25 cellular contexts compared by ENCODE assay signal in the genomic region with DNA sequence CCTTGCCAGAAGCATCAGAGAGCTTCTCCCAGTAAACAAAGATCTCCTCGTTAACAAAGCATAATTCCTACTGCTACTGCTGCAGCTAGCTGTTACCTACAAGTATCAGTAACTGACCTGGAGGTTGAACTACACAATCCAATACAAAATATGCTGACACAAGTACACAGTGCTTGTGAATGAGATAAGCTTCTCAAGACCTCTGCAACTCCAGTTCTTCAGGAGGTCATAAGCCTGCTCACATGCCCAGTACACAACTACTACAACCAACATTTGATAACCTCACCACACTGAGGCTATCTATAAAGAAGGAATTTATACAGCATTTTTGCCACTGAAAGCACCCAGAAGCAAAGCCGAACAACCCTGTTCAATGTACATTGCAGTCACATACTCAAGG.
A peak's percentile ranks its signal among the peaks of the same experiment; 100 is the strongest.
DNase-seq lines count a peak whose midpoint lies in the region; ATAC-seq, FAIRE-seq and TF ChIP-seq lines count a peak whose summit lies in the region.
"Had no signal": no experiment of that assay in that cellular context is flagged by ENCODE, and none has a peak within 500 bp of the region (broad histone marks: within the 10 kb centered on the region; RNA-seq: fewer than 3 reads in every experiment).

No MANE protein-coding gene starts in this region.

- H3K4me3 ChIP-seq in GM23338, result no peak overlapping the region
- no peak overlapping the region for H3K4me3 ChIP-seq in H1 (ENCODE audit: extremely low read depth in 1 of 4, insufficient read depth in 2 of 4, low read depth in 3 of 4, low read length in 4 of 4)
- no peak overlapping the region for H3K4me3 ChIP-seq in naive thymus-derived CD4-positive, alpha-beta T cell (ENCODE audit: low read length)
- H3K4me3 ChIP-seq: A549; BLaER1 treated with 17β-estradiol and CSF1 and Interleukin-3, amounts not matched to agents 10 nM and 100 nM had no signal

- H2BK5ac ChIP-seq in H1 (ENCODE audit: low read depth, low read length), result no peak overlapping the region

- no peaks in the 10 kb centered on the region for H3K27me3 ChIP-seq in GM23338 (ENCODE audit: insufficient read depth)
- no peaks in the 10 kb centered on the region for H3K27me3 ChIP-seq in H1 (replicated peaks in 1 of 4; ENCODE audit: control insufficient read depth in 3 of 4, extremely low read depth in 1 of 4, insufficient read depth in 3 of 4, low read length in 3 of 4)
- H3K27me3 ChIP-seq in naive thymus-derived CD4-positive, alpha-beta T cell (ENCODE audit: control insufficient read depth in 2 of 2, insufficient read depth in 2 of 2, low read length in 2 of 2), result no peaks in the 10 kb centered on the region
- H3K27me3 ChIP-seq: BE2C; BLaER1 treated with 17β-estradiol and CSF1 and Interleukin-3, amounts not matched to agents 10 nM and 100 nM had no signal

- TF ChIP-seq POLR2A in H1 (IDR thresholded peaks at IDR 0.05; ENCODE audit: control extremely low read depth in 1 of 2, low read depth in 2 of 2, low read length in 2 of 2), result no peak

- H3K4me1 ChIP-seq in GM23338 (ENCODE audit: insufficient read depth) (peaks cover 14% of the 10 kb centered on the region; the same call in 1 of the 2 replicates), H1 (replicated peaks in 1 of 4; ENCODE audit: control insufficient read depth in 3 of 4, insufficient read depth in 4 of 4, low read length in 3 of 4) (no peaks in the 10 kb centered on the region)
- H3K4me1 ChIP-seq in naive thymus-derived CD4-positive, alpha-beta T cell (ENCODE audit: control insufficient read depth in 2 of 2, insufficient read depth in 2 of 2, low read length in 2 of 2), result no peaks in the 10 kb centered on the region
- H3K4me1 ChIP-seq: A549; BE2C; BLaER1 treated with 17β-estradiol and CSF1 and Interleukin-3, amounts not matched to agents 10 nM and 100 nM had no signal

- no peaks in the 10 kb centered on the region for H3K79me1 ChIP-seq in H1 (ENCODE audit: low read depth, low read length)

- peak overlapping the region; percentile 95; the same call in 1 of the 2 replicates for H2AFZ ChIP-seq in GM23338
- peak overlapping the region; percentile 55; the same call in 1 of the 2 replicates for H2AFZ ChIP-seq in H1 (ENCODE audit: low read length)

- no peak for DNase-seq in GM23338 (ENCODE audit: low spot score)
- DNase-seq in OCI-M1 (lab: John Stamatoyannopoulos, UW), result peak; percentile 16
- no peak for DNase-seq in H1 (ENCODE audit: low read depth in 1 of 2, low spot score in 2 of 2)
- DNase-seq in SW480 (ENCODE audit: low spot score), result no peak
- no peak for DNase-seq in naive thymus-derived CD4-positive, alpha-beta T cell
- no peak for DNase-seq in SKM-1 treated with dmso at 0.1 percent for 144 hours (lab: John Stamatoyannopoulos, UW; ENCODE audit: unreplicated experiment)
- DNase-seq: 8988T; ACHN; AML-193; BE2C; Calu3; CD4-positive, alpha-beta T cell; CD8-positive, alpha-beta memory T cell; COR-L47; DMS53; DMS79 treated with DMSO at 0.1 percent for 48 hours; GF-D8; GOT3; H7; HCEC 1CT had no signal

- H3K27ac ChIP-seq in GM23338 (ENCODE audit: low read depth) (no peak overlapping the region), H1 (ENCODE audit: low read depth, low read length) (no peak overlapping the region)
- no peak overlapping the region for H3K27ac ChIP-seq in naive thymus-derived CD4-positive, alpha-beta T cell (ENCODE audit: low read depth, low read length)
- H3K27ac ChIP-seq: A549; BLaER1 treated with 17β-estradiol and CSF1 and Interleukin-3, amounts not matched to agents 10 nM and 100 nM had no signal

- H3K4me2 ChIP-seq in GM23338, result no peak overlapping the region
- H3K4me2 ChIP-seq in H1 (ENCODE audit: insufficient read depth in 1 of 2, low read depth in 2 of 2, low read length in 2 of 2), result no peak overlapping the region
- H3K4me2 ChIP-seq: A549; BLaER1 treated with 17β-estradiol and CSF1 and Interleukin-3, amounts not matched to agents 10 nM and 100 nM had no signal

- H4K5ac ChIP-seq in H1 (ENCODE audit: insufficient read length, low read depth, low read length), result no peak overlapping the region

- ATAC-seq in GM23338, result no peak
- no peak for ATAC-seq in naive thymus-derived CD4-positive, alpha-beta T cell
- ATAC-seq: A549 had no signal

- TF ChIP-seq EP300 in H1 (IDR thresholded peaks at IDR 0.05; ENCODE audit: borderline replicate concordance in 1 of 2, low read depth in 2 of 2, low read length in 2 of 2), result no peak

- H3F3A ChIP-seq in GM23338 (replicated peaks; ENCODE audit: low read depth), result no peaks in the 10 kb centered on the region

- H3K79me2 ChIP-seq in GM23338 (replicated peaks; ENCODE audit: insufficient read depth) (no peaks in the 10 kb centered on the region), H1 (ENCODE audit: control insufficient read depth in 1 of 2, insufficient read depth in 2 of 2, low read length in 2 of 2) (no peaks in the 10 kb centered on the region)

- H3K36me3 ChIP-seq in GM23338 (ENCODE audit: insufficient read depth), result no peaks in the 10 kb centered on the region
- no peaks in the 10 kb centered on the region for H3K36me3 ChIP-seq in H1 (ENCODE audit: control insufficient read depth in 2 of 4, insufficient read depth in 4 of 4, low read length in 3 of 4)
- no peaks in the 10 kb centered on the region for H3K36me3 ChIP-seq in naive thymus-derived CD4-positive, alpha-beta T cell (ENCODE audit: control insufficient read depth in 2 of 3, insufficient read depth in 3 of 3, low read length in 3 of 3)
- H3K36me3 ChIP-seq: BE2C; BLaER1 treated with 17β-estradiol and CSF1 and Interleukin-3, amounts not matched to agents 10 nM and 100 nM had no signal

- no peaks in the 10 kb centered on the region for H3K36me3 Mint-ChIP-seq in GM23338 (ENCODE audit: low read depth)
- H3K36me3 Mint-ChIP-seq in naive thymus-derived CD4-positive, alpha-beta T cell, result no peaks in the 10 kb centered on the region
- H3K36me3 Mint-ChIP-seq: CD14-positive monocyte; CD8-positive, alpha-beta memory T cell had no signal

- H3K9me2 ChIP-seq in GM23338 (ENCODE audit: insufficient read depth), result no peaks in the 10 kb centered on the region

- H3K14ac ChIP-seq in H1 (ENCODE audit: insufficient read length), result no peak overlapping the region

- peaks cover 15% of the 10 kb centered on the region for H3K4me1 Mint-ChIP-seq in GM23338
- peaks cover 0 to 1% (median 0%) of the 10 kb centered on the region in 7 donors for H3K4me1 Mint-ChIP-seq in naive thymus-derived CD4-positive, alpha-beta T cell
- H3K4me1 Mint-ChIP-seq: CD14-positive monocyte; CD8-positive, alpha-beta memory T cell had no signal

- FAIRE-seq in H1 (lab: Jason Lieb, UNC), result no peak
- FAIRE-seq: A549, GM12891, GM18507 had no signal

- no peak overlapping the region for H2BK120ac ChIP-seq in H1 (replicated peaks; ENCODE audit: low read depth, low read length)

- no peak overlapping the region for H3K4me3 Mint-ChIP-seq in GM23338
- H3K4me3 Mint-ChIP-seq in naive thymus-derived CD4-positive, alpha-beta T cell, result no peak overlapping the region
- H3K4me3 Mint-ChIP-seq: CD14-positive monocyte; CD4-positive, alpha-beta T cell; CD8-positive, alpha-beta memory T cell had no signal

- H2AK5ac ChIP-seq in H1 (ENCODE audit: low read depth, low read length), result no peak overlapping the region

- TF ChIP-seq CTCF in GM23338 (conservative IDR thresholded peaks at IDR 0.05; ENCODE audit: low read depth in 2 of 2) (no peak), H1 (IDR thresholded peaks at IDR 0.05; ENCODE audit: control extremely low read depth in 1 of 3, insufficient read depth in 1 of 3, low read depth in 1 of 3, low read length in 3 of 3) (no peak)

- no peak overlapping the region for H3K9ac ChIP-seq in H1 (replicated peaks in 1 of 4; ENCODE audit: extremely low read depth in 1 of 4, low read depth in 3 of 4, low read length in 3 of 4)
- H3K9ac ChIP-seq: BLaER1 treated with 17β-estradiol and CSF1 and Interleukin-3, amounts not matched to agents 10 nM and 100 nM had no signal

- H4K20me1 ChIP-seq in GM23338 (replicated peaks; ENCODE audit: insufficient read depth) (no peaks in the 10 kb centered on the region), H1 (replicated peaks in 1 of 2; ENCODE audit: control insufficient read depth in 1 of 2, insufficient read depth in 2 of 2, low read length in 2 of 2) (no peaks in the 10 kb centered on the region)
- H4K20me1 ChIP-seq: BLaER1 treated with 17β-estradiol and CSF1 and Interleukin-3, amounts not matched to agents 10 nM and 100 nM had no signal

- H3K27ac Mint-ChIP-seq in GM23338, result no peak overlapping the region
- H3K27ac Mint-ChIP-seq in naive thymus-derived CD4-positive, alpha-beta T cell, result no peak overlapping the region
- H3K27ac Mint-ChIP-seq: CD14-positive monocyte; CD4-positive, alpha-beta T cell; CD8-positive, alpha-beta memory T cell had no signal

- no peaks in the 10 kb centered on the region for H3K27me3 Mint-ChIP-seq in GM23338 (ENCODE audit: insufficient read depth, low read depth, poor library complexity)
- H3K27me3 Mint-ChIP-seq in naive thymus-derived CD4-positive, alpha-beta T cell, result peaks cover 3 to 15% (median 8%) of the 10 kb centered on the region in 5 donors

- H3K23me2 ChIP-seq in H1 (ENCODE audit: low read depth, low read length), result no peaks in the 10 kb centered on the region

- no peaks in the 10 kb centered on the region for H3K9me3 ChIP-seq in H1 (ENCODE audit: insufficient read depth in 2 of 2, low read depth in 1 of 2, low read length in 1 of 2)
- no peaks in the 10 kb centered on the region for H3K9me3 ChIP-seq in naive thymus-derived CD4-positive, alpha-beta T cell (ENCODE audit: control insufficient read depth in 2 of 3, low read length in 3 of 3)
- H3K9me3 ChIP-seq: A549; BE2C; BLaER1 treated with 17β-estradiol and CSF1 and Interleukin-3, amounts not matched to agents 10 nM and 100 nM had no signal

- H2BK15ac ChIP-seq in H1 (ENCODE audit: low read length), result no peak overlapping the region

- CTCF ChIA-PET in H1 (lab: Charles Lee; ENCODE audit: partially characterized antibody), result interaction anchor here (0.6 to 3.4 kb wide), 7 partner anchors 10 to 343 kb away, joined by 3 to 11 read pairs (median 4); no protein-coding TSS in a partner anchor
- CTCF ChIA-PET in naive thymus-derived CD4-positive, alpha-beta T cell (lab: Charles Lee), result no interaction called here

- H4K91ac ChIP-seq in H1 (replicated peaks; ENCODE audit: insufficient read length, low read length), result no peak overlapping the region

- no peak overlapping the region for H2BK20ac ChIP-seq in H1 (ENCODE audit: low read length)

- H3K4ac ChIP-seq in H1 (replicated peaks; ENCODE audit: insufficient read length, low read depth, low read length), result no peak overlapping the region

- no peak overlapping the region for H4K8ac ChIP-seq in H1 (ENCODE audit: extremely low read depth, insufficient read depth, low read length)

- 97% methylated on average over 2 of the region's 2 CpGs; no CpG with 5 or more reads in 1 of the 2 experiments for WGBS in H1 (ENCODE audit: extremely low coverage in 1 of 2, insufficient coverage in 1 of 2, insufficient read length in 1 of 2, insufficient replicate concordance in 2 of 2, low coverage in 1 of 2, low lambda C conversion rate in 2 of 2, missing lambda C conversion rate in 1 of 2), 2 experiments

- POLR2A ChIA-PET in H1 (lab: Charles Lee; ENCODE audit: partially characterized antibody), result no interaction called here
- POLR2A ChIA-PET in naive thymus-derived CD4-positive, alpha-beta T cell (lab: Charles Lee), result no interaction called here

- H3K56ac ChIP-seq in H1 (replicated peaks; ENCODE audit: insufficient read length, low read depth, low read length), result no peak overlapping the region

- no peak overlapping the region for H2BK12ac ChIP-seq in H1 (ENCODE audit: low read depth, low read length)

- no peaks in the 10 kb centered on the region for H3K9me3 Mint-ChIP-seq in GM23338
- peaks cover 0 to 9% (median 0%) of the 10 kb centered on the region in 11 donors for H3K9me3 Mint-ChIP-seq in naive thymus-derived CD4-positive, alpha-beta T cell
- H3K9me3 Mint-ChIP-seq: CD4-positive, alpha-beta T cell; CD8-positive, alpha-beta memory T cell had no signal

- H3K18ac ChIP-seq in H1 (ENCODE audit: extremely low read depth, low read length), result no peak overlapping the region

- intact Hi-C loops in naive thymus-derived CD4-positive, alpha-beta T cell (cut with micrococcal nuclease), result no loop called here

- no peak overlapping the region for H3K23ac ChIP-seq in H1 (ENCODE audit: insufficient read length)

- TF ChIP-seq RAD21 in H1 (IDR thresholded peaks at IDR 0.05 in 1 of 2, conservative IDR thresholded peaks at IDR 0.05 in 1 of 2; ENCODE audit: low read depth in 2 of 2, low read length in 2 of 2), result no peak
